Comparison of ENCODE assay signal across 9 cellular contexts in genomic region chr3:54120657-54121403, GRCh38. TPM values are rescaled to one million over a fixed set of nuclear protein-coding genes. Genes with fewer than 3 reads are reported as not detected.
DNase-seq lines count a peak whose midpoint lies in the region; ATAC-seq and TF ChIP-seq lines count a peak whose summit lies in the region.
"Had no signal": no experiment of that assay in that cellular context is flagged by ENCODE, and none has a peak within 500 bp of the region (broad histone marks: within the 10 kb centered on the region; RNA-seq: fewer than 3 reads in every experiment).

No MANE protein-coding gene starts in this region.

- ATAC-seq in GM18505 (IDR thresholded peaks at IDR 0.05; ENCODE audit: unreplicated experiment) (peak; percentile 88), HG03159 (IDR thresholded peaks at IDR 0.05; ENCODE audit: unreplicated experiment) (peak; percentile 64)

- peaks cover 86% of the 10 kb centered on the region for H3K27me3 Mint-ChIP-seq in brain
- peaks cover 86% of the 10 kb centered on the region for H3K27me3 Mint-ChIP-seq in neural crest cell (ENCODE audit: low read depth)

- peaks cover 0 to 6% (median 5%) of the 10 kb centered on the region in 5 experiments for H3K9me3 Mint-ChIP-seq in brain
- H3K9me3 Mint-ChIP-seq in neural crest cell = peaks cover 3% of the 10 kb centered on the region

- H3K4me3 Mint-ChIP-seq in brain (peak overlapping the region; percentile 75 to 87 (median 82)), neural crest cell (peak overlapping the region; percentile 85)

- DNase-seq in neural crest cell (ENCODE audit: low read depth, low spot score) = no peak
- no peak for DNase-seq in NCI-H1436 treated with DMSO at 0.1 percent for 48 hours (lab: John Stamatoyannopoulos, UW)
- no peak for DNase-seq in NCI-H1694 (lab: John Stamatoyannopoulos, UW)
- no peak for DNase-seq in foreskin melanocyte
- no peak for DNase-seq in RWPE1 (ENCODE audit: low spot score)

- no peak for TF ChIP-seq CTCF in brain (conservative IDR thresholded peaks at IDR 0.05)
- no peak for TF ChIP-seq CTCF in neural crest cell (conservative IDR thresholded peaks at IDR 0.05)
- TF ChIP-seq CTCF in RWPE1 (conservative IDR thresholded peaks at IDR 0.05; ENCODE audit: low read depth) = no peak

- no peak overlapping the region for H3K27ac ChIP-seq in RWPE1

- H3K36me3 Mint-ChIP-seq in brain = no peaks in the 10 kb centered on the region
- no peaks in the 10 kb centered on the region for H3K36me3 Mint-ChIP-seq in neural crest cell (ENCODE audit: low read depth)
- H3K36me3 Mint-ChIP-seq: IgD-negative memory B cell had no signal

- H3K4me1 Mint-ChIP-seq in brain (peaks cover 25% of the 10 kb centered on the region), neural crest cell (peaks cover 10% of the 10 kb centered on the region)

- CTCF ChIA-PET in RWPE1 (lab: Yijun Ruan, JAX) = no interaction called here

- H3K27ac Mint-ChIP-seq in brain (peak overlapping the region in 1 of 5 experiments; percentile 84), neural crest cell (ENCODE audit: unreplicated experiment) (no peak overlapping the region)
- H3K27ac Mint-ChIP-seq: IgD-negative memory B cell had no signal

- no peak for TF ChIP-seq POLR2A in GM18505 (IDR thresholded peaks at IDR 0.05; ENCODE audit: borderline replicate concordance, extremely low read depth, insufficient read depth, insufficient read length)

- POLR2A ChIA-PET in RWPE1 (lab: Yijun Ruan, JAX; ENCODE audit: low non-redundant PET) = no interaction called here

RNA-seq across cellular contexts. Expression of gene CACNA2D3, which starts 1.5 kb away (rescaled TPM):
- polyA plus RNA-seq in brain (ENCODE audit: insufficient read depth, low read depth, low replicate concordance) = 3.7 TPM
- 0.34 and 0.82 TPM in 2 replicates for total RNA-seq in neural crest cell
- polyA plus RNA-seq: IgD-negative memory B cell had no signal
